Comparison of ENCODE assay signal across 8 cellular contexts in genomic region chr10:97686962-97687784, GRCh38. TPM values are rescaled to one million over a fixed set of nuclear protein-coding genes. Genes with fewer than 3 reads are reported as not detected.
DNase-seq lines count a peak whose midpoint lies in the region; ATAC-seq and TF ChIP-seq lines count a peak whose summit lies in the region.

Gene AVPI1 (minus strand): TSS chr10:97687241. CDS start chr10:97679905, 7,336 bp downstream.

- no peaks in the 10 kb centered on the region for H3K9me3 ChIP-seq in adrenal gland (replicated peaks in 1 of 3)
- no peaks in the 10 kb centered on the region for H3K9me3 ChIP-seq in heart right ventricle

- peak; percentile 95 for ATAC-seq in HG02852 (IDR thresholded peaks at IDR 0.05; ENCODE audit: unreplicated experiment)
- peak; percentile 93 to 97 (median 96) for ATAC-seq in heart right ventricle

- 0 to 13% (median 1%) methylated on average over 3 to 78 of the region's 78 CpGs for WGBS in adrenal gland, 4 donors
- 0 to 1% methylated on average over 70 to 78 of the region's 78 CpGs for WGBS in heart right ventricle, 2 donors

- no peaks in the 10 kb centered on the region for H3K36me3 Mint-ChIP-seq in type B pancreatic cell

- intact Hi-C loops in adrenal gland (cut with DNase I) = no loop called here
- intact Hi-C loops in heart right ventricle (cut with DNase I) = loop anchor here in 4 of 10 donors (2.0 to 5.0 kb wide), 3 partner anchors 28 to 50 kb away; partner anchors contain the start of gene ZFYVE27 (in 3 of the 4)
- intact Hi-C loops in posterior cingulate gyrus (cut with DNase I) = loop anchor here (1.0 kb wide), 1 partner anchor 47 kb away; the partner anchor contains the start of gene PI4K2A

- TF ChIP-seq CTCF in GM13976 (IDR thresholded peaks at IDR 0.05; ENCODE audit: borderline replicate concordance, control extremely low read depth, extremely low read depth, insufficient read depth, missing control alignments) (no peak), adrenal gland (IDR thresholded peaks at IDR 0.05) (no peak), heart right ventricle (IDR thresholded peaks at IDR 0.05) (no peak), type B pancreatic cell (conservative IDR thresholded peaks at IDR 0.05) (no peak)

- no peaks in the 10 kb centered on the region for H3K27me3 ChIP-seq in adrenal gland
- H3K27me3 ChIP-seq in heart right ventricle = no peaks in the 10 kb centered on the region

- peak; percentile 98 to 99 for TF ChIP-seq POLR2A in adrenal gland (IDR thresholded peaks at IDR 0.05)

- H3K4me1 ChIP-seq in adrenal gland (replicated peaks in 1 of 2) (peaks cover 46 to 66% of the 10 kb centered on the region in 2 donors), heart right ventricle (peaks cover 10 to 64% (median 42%) of the 10 kb centered on the region in 9 donors)

- H3K4me3 Mint-ChIP-seq in type B pancreatic cell = peak within 1 kb of the TSS; percentile 92

- H3K27ac ChIP-seq in adrenal gland (peak within 1 kb of the TSS; percentile 91 to 97 (median 95)), heart right ventricle (peak within 1 kb of the TSS; percentile 64 to 93 (median 89))

- H3K9me3 Mint-ChIP-seq in type B pancreatic cell = no peaks in the 10 kb centered on the region

- in situ Hi-C loops in GM13976 (cut with MboI; ENCODE audit: low sequenced_read_pairs, unreplicated experiment) = no loop called here

- peaks cover 28% of the 10 kb centered on the region for H3K4me1 Mint-ChIP-seq in type B pancreatic cell (ENCODE audit: unreplicated experiment)

- H3K27ac Mint-ChIP-seq in type B pancreatic cell = peak within 1 kb of the TSS; percentile 83

- H3K36me3 ChIP-seq in adrenal gland (replicated peaks in 1 of 2) (no peaks in the 10 kb centered on the region), heart right ventricle (no peaks in the 10 kb centered on the region)

- H3K4me3 ChIP-seq in adrenal gland (peak within 1 kb of the TSS; percentile 36 to 65 (median 42)), heart right ventricle (peak within 1 kb of the TSS; percentile 50 to 89 (median 74))

- no peaks in the 10 kb centered on the region for H3K27me3 Mint-ChIP-seq in type B pancreatic cell

- DNase-seq in GM13976 (ENCODE audit: low spot score) (peak; percentile 97), NCI-H1436 treated with DMSO at 0.1 percent for 48 hours (lab: John Stamatoyannopoulos, UW) (peak; percentile 88), T follicular helper cell (ENCODE audit: low read depth) (peak; percentile 95), adrenal gland (peak; percentile 98 to 99 (median 99)), heart right ventricle (peak; percentile 96 to 98), posterior cingulate gyrus (peak; percentile 83 to 99 (median 92)), type B pancreatic cell (ENCODE audit: extremely low spot score, unreplicated experiment) (peak; percentile 100)

RNA-seq across cellular contexts. Expression of gene AVPI1, which starts in this region (rescaled TPM):
- total RNA-seq in adrenal gland (10 to 100 TPM; 13.1 to 73.6 (median 26.1) TPM), heart right ventricle (10 to 100 TPM in 3 of 10 donors, 1 to 10 TPM in 7; 6.5 to 12.9 (median 9.1) TPM), type B pancreatic cell (ENCODE audit: low replicate concordance) (7.8 and 16.2 TPM in 2 replicates)
- polyA plus RNA-seq in adrenal gland (10 to 100 TPM; 15.4 to 19.7 (median 15.7) TPM), heart right ventricle (10 to 100 TPM in 1 of 2 donors, 1 to 10 TPM in 1; 5.3 to 41.0 TPM)

Comparison
In these comparisons a context has a peak if more than half of its experiments do, and no peak if none do; other contexts are left out.
1. Peak in every context shown above with its lines: DNase-seq, ATAC-seq, H3K4me3 ChIP-seq and H3K27ac ChIP-seq.